In the genomic region with DNA sequence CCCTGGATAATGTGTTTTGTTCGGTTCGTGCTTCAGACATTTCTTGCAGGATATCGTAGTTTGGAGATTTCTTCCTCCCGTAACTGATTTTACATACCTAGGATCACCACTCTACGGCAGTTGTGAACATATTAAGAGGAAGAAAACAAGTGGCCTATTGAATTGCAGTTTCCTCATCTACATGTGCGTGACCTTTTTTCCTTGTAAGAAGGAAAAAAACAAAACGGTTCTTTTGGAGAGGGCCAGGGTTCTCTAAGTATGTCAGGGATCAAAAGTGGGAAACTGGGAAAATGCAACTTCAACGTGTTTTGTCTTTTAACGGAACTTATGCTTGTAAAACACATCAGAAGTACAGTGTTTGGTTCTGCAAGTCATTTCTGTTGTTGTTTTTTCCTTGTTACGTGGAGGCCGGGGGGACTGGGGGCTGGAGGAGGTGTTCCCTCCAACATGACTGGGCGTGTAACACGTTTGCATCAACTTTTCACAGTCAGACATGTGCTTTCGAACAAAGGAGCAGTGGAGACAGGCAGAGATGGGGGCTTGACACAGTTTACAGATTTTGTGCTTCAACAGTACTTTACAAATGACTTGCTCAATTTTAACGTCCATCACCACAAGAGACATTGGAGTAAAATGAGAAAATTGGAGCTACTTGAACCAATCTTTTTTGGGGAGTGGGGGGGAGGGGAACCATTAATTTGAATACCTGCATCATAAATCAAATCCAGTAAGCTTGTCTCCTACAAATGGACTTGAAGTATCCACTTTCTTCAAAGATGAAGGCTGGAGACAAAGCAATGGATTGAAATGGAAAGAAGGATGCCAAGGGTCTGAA, we compare ENCODE assay signal across 8 cellular contexts. TPM values are rescaled to one million over a fixed set of nuclear protein-coding genes. Genes with fewer than 3 reads are reported as not detected.
DNase-seq lines count a peak whose midpoint lies in the region; ATAC-seq and TF ChIP-seq lines count a peak whose summit lies in the region.

No MANE protein-coding gene starts in this region.

- 8 to 9% methylated on average over 15 of the region's 15 CpGs for WGBS in lung, 2 donors

- peaks cover 54% of the 10 kb centered on the region for H3K4me1 Mint-ChIP-seq in activated CD4-positive, alpha-beta T cell treated with anti-CD3 and anti-CD28 coated beads for 36 hours
- peaks cover 66 to 69% (median 67%) of the 10 kb centered on the region in 3 donors for H3K4me1 Mint-ChIP-seq in T-cell

- H3K36me3 Mint-ChIP-seq in activated CD4-positive, alpha-beta T cell treated with anti-CD3 and anti-CD28 coated beads for 36 hours (ENCODE audit: low read depth): peaks cover 58% of the 10 kb centered on the region
- peaks cover 23% of the 10 kb centered on the region for H3K36me3 Mint-ChIP-seq in T-cell

- H3K27ac Mint-ChIP-seq in activated CD4-positive, alpha-beta T cell treated with anti-CD3 and anti-CD28 coated beads for 36 hours: peak overlapping the region; percentile 100
- peak overlapping the region; percentile 99 to 100 for H3K27ac Mint-ChIP-seq in T-cell

- no peaks in the 10 kb centered on the region for H3K9me3 ChIP-seq in lung (ENCODE audit: control insufficient read depth in 2 of 2, insufficient read depth in 1 of 2, low read length in 1 of 2)

- no peaks in the 10 kb centered on the region for H3K9me3 Mint-ChIP-seq in activated CD4-positive, alpha-beta T cell treated with anti-CD3 and anti-CD28 coated beads for 36 hours (ENCODE audit: low read depth)
- no peaks in the 10 kb centered on the region for H3K9me3 Mint-ChIP-seq in T-cell

- H3K36me3 ChIP-seq in lung (ENCODE audit: control insufficient read depth in 2 of 2, insufficient read depth in 2 of 2, low read length in 2 of 2): no peaks in the 10 kb centered on the region

- DNase-seq in activated CD4-positive, alpha-beta T cell treated with anti-CD3 and anti-CD28 coated beads for 36 hours: peak; percentile 86
- DNase-seq in activated CD4-positive, alpha-beta T cell treated with anti-CD3 and anti-CD28 coated beads for 1 hour: no peak
- DNase-seq in T-cell (peak in 24 of 34 experiments; percentile 22 to 54 (median 32)), caudate nucleus (lab: John Stamatoyannopoulos, UW) (peak in 5 of 61 donors; percentile 7 to 43 (median 13)), lung (ENCODE audit: low spot score) (no peak), NCI-H187 (lab: John Stamatoyannopoulos, UW) (no peak)
- peak in 5 of 6 experiments; percentile 7 to 32 (median 13) for DNase-seq in stimulated activated naive CD4-positive, alpha-beta T cell (lab: John Stamatoyannopoulos, UW)

- no peaks in the 10 kb centered on the region for H3K27me3 ChIP-seq in lung (ENCODE audit: control insufficient read depth, insufficient read depth)

- no peak overlapping the region for H3K4me3 ChIP-seq in lung

- H3K4me1 ChIP-seq in lung (ENCODE audit: control insufficient read depth in 2 of 2, insufficient read depth in 2 of 2, low read length in 2 of 2): peaks cover 3 to 19% of the 10 kb centered on the region in 2 donors

- no peaks in the 10 kb centered on the region for H3K27me3 Mint-ChIP-seq in activated CD4-positive, alpha-beta T cell treated with anti-CD3 and anti-CD28 coated beads for 36 hours
- no peaks in the 10 kb centered on the region for H3K27me3 Mint-ChIP-seq in T-cell

- CTCF ChIA-PET in activated CD4-positive, alpha-beta T cell treated with anti-CD3 and anti-CD28 coated beads for 36 hours (lab: Charles Lee): interaction anchor here (0.7 to 1.0 kb wide), 5 partner anchors 30 to 712 kb away, joined by 3 read pairs; no protein-coding TSS in a partner anchor
- CTCF ChIA-PET in T-cell (lab: Charles Lee): interaction anchor here in 1 of 2 donors (0.6 kb wide), 2 partner anchors 16 to 242 kb away, joined by 3 to 6 read pairs; no protein-coding TSS in a partner anchor

- ATAC-seq in activated CD4-positive, alpha-beta T cell treated with anti-CD3 and anti-CD28 coated beads for 36 hours: peak; percentile 2
- ATAC-seq in T-cell (replicated peaks in 1 of 4): no peak
- no peak for ATAC-seq in lung (ENCODE audit: insufficient read depth, low FRiP score)
- no peak for ATAC-seq in HG02623 (IDR thresholded peaks at IDR 0.05; ENCODE audit: unreplicated experiment)

- peak overlapping the region; percentile 93 for H3K4me3 Mint-ChIP-seq in activated CD4-positive, alpha-beta T cell treated with anti-CD3 and anti-CD28 coated beads for 36 hours
- H3K4me3 Mint-ChIP-seq in T-cell: peak overlapping the region; percentile 92 to 99 (median 95)

- POLR2A ChIA-PET in activated CD4-positive, alpha-beta T cell treated with anti-CD3 and anti-CD28 coated beads for 36 hours (lab: Charles Lee): interaction anchor here (0.7 to 1.7 kb wide), 4 partner anchors 14 to 614 kb away, joined by 4 to 7 read pairs (median 5); no protein-coding TSS in a partner anchor
- POLR2A ChIA-PET in T-cell (lab: Charles Lee): interaction anchor here in 1 of 2 donors (0.6 kb wide), 2 partner anchors 10 to 1634 kb away, joined by 4 to 10 read pairs; no protein-coding TSS in a partner anchor

- intact Hi-C loops in activated CD4-positive, alpha-beta T cell treated with anti-CD3 and anti-CD28 coated beads for 36 hours (cut with DNase I, micrococcal nuclease): loop anchor here (1.0 to 10.0 kb wide), 13 partner anchors 14 to 1642 kb away; partner anchors contain the start of genes CARD8 (in 1 of the 2), DBP (in 1 of the 2), DHX34 (in 1 of the 2) and EMP3 (in 1 of the 2)

- no peak for TF ChIP-seq CTCF in lung (IDR thresholded peaks at IDR 0.05; ENCODE audit: control extremely low read depth, extremely low read depth)

- peak overlapping the region; percentile 99 for H3K27ac ChIP-seq in caudate nucleus (ENCODE audit: low read depth, low read length)
- peak overlapping the region; percentile 9 to 88 for H3K27ac ChIP-seq in lung (ENCODE audit: low read depth in 1 of 2, low read length in 1 of 2)

RNA-seq across cellular contexts. Expression of gene ZC3H4, which starts 3.8 kb away (rescaled TPM):
- total RNA-seq in activated CD4-positive, alpha-beta T cell treated with anti-CD3 and anti-CD28 coated beads for 36 hours: 100 to 1,000 TPM in 1 of 2 experiments, 10 to 100 TPM in 1; 88.6 to 128 TPM
- total RNA-seq in T-cell (10 to 100 TPM; 64.0 to 81.4 (median 72.3) TPM), lung (10 to 100 TPM; 19.4 to 51.6 TPM)
- 10 to 100 TPM; 12.2 to 13.1 TPM for polyA plus RNA-seq in lung

RNA-seq across cellular contexts. Expression of gene SAE1, which starts 20.9 kb away (rescaled TPM):
- total RNA-seq in activated CD4-positive, alpha-beta T cell treated with anti-CD3 and anti-CD28 coated beads for 36 hours: 100 to 1,000 TPM; 143 to 156 TPM
- total RNA-seq in T-cell (10 to 100 TPM; 42.6 to 54.9 (median 44.0) TPM), lung (10 to 100 TPM; 55.9 TPM)
- polyA plus RNA-seq in lung: 10 to 100 TPM; 28.6 to 58.1 TPM

Comparison
In these comparisons a context has a peak if more than half of its experiments do, and no peak if none do; other contexts are left out.
1. DNase-seq: peak in activated CD4-positive, alpha-beta T cell treated with anti-CD3 and anti-CD28 coated beads for 36 hours (single experiment), T-cell (24 of 34) and stimulated activated naive CD4-positive, alpha-beta T cell (5 of 6); none in activated CD4-positive, alpha-beta T cell treated with anti-CD3 and anti-CD28 coated beads for 1 hour (single experiment), lung (single experiment) and NCI-H187 (0 of 2).